7 cellular contexts compared by ENCODE assay signal in the genomic region with DNA sequence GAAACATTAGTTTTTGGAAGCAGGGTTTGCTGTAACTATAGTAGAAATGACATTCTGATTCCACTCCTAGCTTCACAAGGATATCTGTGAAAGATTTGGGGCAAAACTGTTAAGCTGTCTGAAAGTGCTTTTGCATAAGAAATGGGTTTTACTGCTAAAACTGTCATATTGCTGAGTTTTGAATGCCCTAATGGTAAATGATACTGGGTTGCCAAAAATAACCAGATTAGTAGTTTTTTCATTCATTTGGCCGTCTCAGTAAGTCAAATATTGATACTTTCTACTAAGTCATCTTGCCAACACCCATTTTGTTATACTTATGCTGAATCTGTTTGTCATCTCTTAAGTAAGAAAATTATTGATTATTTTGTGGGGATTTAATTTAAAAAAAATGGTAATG. TPM values are rescaled to one million over a fixed set of nuclear protein-coding genes. Genes with fewer than 3 reads are reported as not detected.
DNase-seq lines count a peak whose midpoint lies in the region; ATAC-seq and TF ChIP-seq lines count a peak whose summit lies in the region.

No MANE protein-coding gene starts in this region.

- no peak for DNase-seq in GM23338 (ENCODE audit: low spot score)
- DNase-seq in natural killer cell treated with Interleukin-12 subunit alpha and Interleukin-12 subunit beta and Interleukin-15 and Interleukin-18, amount 100 ng/mL, for 72 hours (ENCODE audit: low spot score) = no peak
- no peak for DNase-seq in GM13976 (ENCODE audit: low spot score)
- DNase-seq in heart right ventricle = no peak

- H3K9ac ChIP-seq in OCI-LY1 (ENCODE audit: low read length) = peak overlapping the region; percentile 84

- H3K36me3 ChIP-seq in GM23338 (ENCODE audit: insufficient read depth) = no peaks in the 10 kb centered on the region
- H3K36me3 ChIP-seq in OCI-LY1 (ENCODE audit: insufficient read depth, low read length) = peaks cover 33% of the 10 kb centered on the region
- peaks cover 0 to 4% (median 0%) of the 10 kb centered on the region in 9 donors for H3K36me3 ChIP-seq in heart right ventricle

- in situ Hi-C loops in GM13976 (cut with MboI; ENCODE audit: low sequenced_read_pairs, unreplicated experiment) = loop anchor here (25.0 kb wide), 1 partner anchor 476 kb away; a partner anchor contains a TSS

- H3K79me2 ChIP-seq in GM23338 (replicated peaks; ENCODE audit: insufficient read depth) (no peaks in the 10 kb centered on the region), OCI-LY1 (ENCODE audit: insufficient read depth, low read length) (peaks cover 74% of the 10 kb centered on the region)

- intact Hi-C loops in heart right ventricle (cut with DNase I) = no loop called here

- H3K27me3 ChIP-seq in GM23338 (ENCODE audit: insufficient read depth) (no peaks in the 10 kb centered on the region), OCI-LY1 (ENCODE audit: insufficient read depth, low read length) (no peaks in the 10 kb centered on the region), heart right ventricle (no peaks in the 10 kb centered on the region)

- TF ChIP-seq CTCF in GM23338 (conservative IDR thresholded peaks at IDR 0.05; ENCODE audit: low read depth in 2 of 2) (no peak), OCI-LY1 (IDR thresholded peaks at IDR 0.05; ENCODE audit: low read length) (no peak), GM13976 (IDR thresholded peaks at IDR 0.05; ENCODE audit: borderline replicate concordance, control extremely low read depth, extremely low read depth, insufficient read depth, missing control alignments) (no peak), heart right ventricle (IDR thresholded peaks at IDR 0.05) (no peak)

- no peaks in the 10 kb centered on the region for H3K36me3 Mint-ChIP-seq in GM23338 (ENCODE audit: low read depth)
- H3K36me3 Mint-ChIP-seq in natural killer cell treated with Interleukin-12 subunit alpha and Interleukin-12 subunit beta and Interleukin-15 and Interleukin-18, amount 100 ng/mL, for 72 hours = peaks cover 43% of the 10 kb centered on the region

- H3K27me3 Mint-ChIP-seq in GM23338 (ENCODE audit: insufficient read depth, low read depth, poor library complexity) = no peaks in the 10 kb centered on the region
- no peaks in the 10 kb centered on the region for H3K27me3 Mint-ChIP-seq in natural killer cell treated with Interleukin-12 subunit alpha and Interleukin-12 subunit beta and Interleukin-15 and Interleukin-18, amount 100 ng/mL, for 72 hours

- no peak overlapping the region for H3K4me3 Mint-ChIP-seq in GM23338
- peak overlapping the region; percentile 83 for H3K4me3 Mint-ChIP-seq in natural killer cell treated with Interleukin-12 subunit alpha and Interleukin-12 subunit beta and Interleukin-15 and Interleukin-18, amount 100 ng/mL, for 72 hours

- WGBS in heart right ventricle, 2 donors = 58 to 80% methylated on average over 1 of the region's 1 CpG

- H3K9me2 ChIP-seq in GM23338 (ENCODE audit: insufficient read depth) (no peaks in the 10 kb centered on the region), OCI-LY1 (ENCODE audit: low read depth, low read length) (no peaks in the 10 kb centered on the region)

- 0 out of 2 replicates have a peak overlapping the region, but pooled peaks have one; percentile 9 for H2AFZ ChIP-seq in GM23338
- H2AFZ ChIP-seq in OCI-LY1 (ENCODE audit: low read length) = no peak overlapping the region

- H3K4me1 ChIP-seq in GM23338 (ENCODE audit: insufficient read depth) = no peaks in the 10 kb centered on the region
- H3K4me1 ChIP-seq in OCI-LY1 (ENCODE audit: insufficient read depth, low read length, severe bottlenecking) = peaks cover 79% of the 10 kb centered on the region
- H3K4me1 ChIP-seq in heart right ventricle = peaks cover 0 to 40% (median 0%) of the 10 kb centered on the region in 9 donors

- no peaks in the 10 kb centered on the region for H3K9me3 ChIP-seq in OCI-LY1 (ENCODE audit: low read length)
- no peaks in the 10 kb centered on the region for H3K9me3 ChIP-seq in heart right ventricle

- H3K4me1 Mint-ChIP-seq in GM23338 = peaks cover under 1% of the 10 kb centered on the region; the same call in 2 of the 3 replicates
- peaks cover 50 to 64% of the 10 kb centered on the region in 2 donors for H3K4me1 Mint-ChIP-seq in natural killer cell treated with Interleukin-12 subunit alpha and Interleukin-12 subunit beta and Interleukin-15 and Interleukin-18, amount 100 ng/mL, for 72 hours (ENCODE audit: low read depth in 2 of 2)

- H3K4me2 ChIP-seq in GM23338 (no peak overlapping the region), OCI-LY1 (ENCODE audit: low read length) (peak overlapping the region; percentile 86)

- H3K4me3 ChIP-seq in GM23338 (no peak overlapping the region), OCI-LY1 (ENCODE audit: low read depth, low read length, poor library complexity, severe bottlenecking) (peak overlapping the region; percentile 68), heart right ventricle (peak overlapping the region in 1 of 10 donors; percentile 62)

- no peaks in the 10 kb centered on the region for H3K9me3 Mint-ChIP-seq in GM23338
- peaks cover 6% of the 10 kb centered on the region for H3K9me3 Mint-ChIP-seq in natural killer cell treated with Interleukin-12 subunit alpha and Interleukin-12 subunit beta and Interleukin-15 and Interleukin-18, amount 100 ng/mL, for 72 hours

- peak; percentile 26 for ATAC-seq in GM18870 (IDR thresholded peaks at IDR 0.05; ENCODE audit: unreplicated experiment)
- no peak for ATAC-seq in GM23338
- no peak for ATAC-seq in natural killer cell treated with Interleukin-12 subunit alpha and Interleukin-12 subunit beta and Interleukin-15 and Interleukin-18, amount 100 ng/mL, for 72 hours
- no peak for ATAC-seq in heart right ventricle
- ATAC-seq in HG02852 (IDR thresholded peaks at IDR 0.05; ENCODE audit: unreplicated experiment) = no peak

- H3K27ac ChIP-seq in GM23338 (ENCODE audit: low read depth) = no peak overlapping the region
- peak overlapping the region; percentile 99 for H3K27ac ChIP-seq in OCI-LY1 (ENCODE audit: low read depth, low read length, poor library complexity, severe bottlenecking)
- H3K27ac ChIP-seq in heart right ventricle = peak overlapping the region in 2 of 10 donors; percentile 58 to 95

- H3K27ac Mint-ChIP-seq in GM23338 = no peak overlapping the region
- peak overlapping the region; percentile 90 to 97 for H3K27ac Mint-ChIP-seq in natural killer cell treated with Interleukin-12 subunit alpha and Interleukin-12 subunit beta and Interleukin-15 and Interleukin-18, amount 100 ng/mL, for 72 hours

- H4K20me1 ChIP-seq in GM23338 (replicated peaks; ENCODE audit: insufficient read depth) (no peaks in the 10 kb centered on the region), OCI-LY1 (ENCODE audit: insufficient read depth, low read length) (no peaks in the 10 kb centered on the region)

- H3F3A ChIP-seq in GM23338 (replicated peaks; ENCODE audit: low read depth) = no peaks in the 10 kb centered on the region
- H3F3A ChIP-seq in OCI-LY1 (ENCODE audit: insufficient read depth, low read length) = peaks cover 15% of the 10 kb centered on the region; the same call in 1 of the 2 replicates

TF ChIP-seq in GM23338, 12 proteins besides CTCF, POLR2A, EP300 and RAD21 (continues in another document):
- no peak for TF ChIP-seq CREB1 (CRISPR knock-in tag; IDR thresholded peaks at IDR 0.05; ENCODE audit: low read depth)
- no peak for TF ChIP-seq STAT1 (IDR thresholded peaks at IDR 0.05; ENCODE audit: unreplicated experiment)
- no peak for TF ChIP-seq EZH2 (IDR thresholded peaks at IDR 0.05; ENCODE audit: low read depth, unreplicated experiment)
- TF ChIP-seq ZNF331 (CRISPR knock-in tag; IDR thresholded peaks at IDR 0.05; ENCODE audit: low read depth) = no peak
- no peak for TF ChIP-seq JUNB (IDR thresholded peaks at IDR 0.05; ENCODE audit: unreplicated experiment)
- TF ChIP-seq, protein P1, sequence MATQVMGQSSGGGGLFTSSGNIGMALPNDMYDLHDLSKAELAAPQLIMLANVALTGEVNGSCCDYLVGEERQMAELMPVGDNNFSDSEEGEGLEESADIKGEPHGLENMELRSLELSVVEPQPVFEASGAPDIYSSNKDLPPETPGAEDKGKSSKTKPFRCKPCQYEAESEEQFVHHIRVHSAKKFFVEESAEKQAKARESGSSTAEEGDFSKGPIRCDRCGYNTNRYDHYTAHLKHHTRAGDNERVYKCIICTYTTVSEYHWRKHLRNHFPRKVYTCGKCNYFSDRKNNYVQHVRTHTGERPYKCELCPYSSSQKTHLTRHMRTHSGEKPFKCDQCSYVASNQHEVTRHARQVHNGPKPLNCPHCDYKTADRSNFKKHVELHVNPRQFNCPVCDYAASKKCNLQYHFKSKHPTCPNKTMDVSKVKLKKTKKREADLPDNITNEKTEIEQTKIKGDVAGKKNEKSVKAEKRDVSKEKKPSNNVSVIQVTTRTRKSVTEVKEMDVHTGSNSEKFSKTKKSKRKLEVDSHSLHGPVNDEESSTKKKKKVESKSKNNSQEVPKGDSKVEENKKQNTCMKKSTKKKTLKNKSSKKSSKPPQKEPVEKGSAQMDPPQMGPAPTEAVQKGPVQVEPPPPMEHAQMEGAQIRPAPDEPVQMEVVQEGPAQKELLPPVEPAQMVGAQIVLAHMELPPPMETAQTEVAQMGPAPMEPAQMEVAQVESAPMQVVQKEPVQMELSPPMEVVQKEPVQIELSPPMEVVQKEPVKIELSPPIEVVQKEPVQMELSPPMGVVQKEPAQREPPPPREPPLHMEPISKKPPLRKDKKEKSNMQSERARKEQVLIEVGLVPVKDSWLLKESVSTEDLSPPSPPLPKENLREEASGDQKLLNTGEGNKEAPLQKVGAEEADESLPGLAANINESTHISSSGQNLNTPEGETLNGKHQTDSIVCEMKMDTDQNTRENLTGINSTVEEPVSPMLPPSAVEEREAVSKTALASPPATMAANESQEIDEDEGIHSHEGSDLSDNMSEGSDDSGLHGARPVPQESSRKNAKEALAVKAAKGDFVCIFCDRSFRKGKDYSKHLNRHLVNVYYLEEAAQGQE (IDR thresholded peaks at IDR 0.05; ENCODE audit: unreplicated experiment) = no peak
- TF ChIP-seq NANOG (IDR thresholded peaks at IDR 0.05; ENCODE audit: borderline replicate concordance) = no peak
- no peak for TF ChIP-seq EZH2phosphoT487 (IDR thresholded peaks at IDR 0.05; ENCODE audit: unreplicated experiment)
- no peak for TF ChIP-seq POLR2AphosphoS5 (IDR thresholded peaks at IDR 0.05; ENCODE audit: low read depth)

RNA-seq across cellular contexts. Expression of a gene that starts 0.4 kb away (rescaled TPM):
- 0.10 TPM in 1 of 2 replicates, not detected in the other for total RNA-seq in GM23338 (2014; rRNA removed; shearing (Covaris generic))
- polyA plus RNA-seq in GM23338 (2016; fragmentation: Nextera tagmentation; extraction: Ambion mirVana) (0.43 and 0.52 TPM in 2 replicates), heart right ventricle (1 to 10 TPM; 1.0 to 1.4 TPM)
- 100 to 1,000 TPM; 334 to 761 TPM for total RNA-seq in natural killer cell treated with Interleukin-12 subunit alpha and Interleukin-12 subunit beta and Interleukin-15 and Interleukin-18, amount 100 ng/mL, for 72 hours
- 10 to 100 TPM in 2 of 10 donors, 1 to 10 TPM in 8; 2.4 to 62.7 (median 5.6) TPM for total RNA-seq in heart right ventricle

Comparison
In these comparisons a context has a peak if more than half of its experiments do, and no peak if none do; other contexts are left out.
1. RNA of a gene that starts 0.4 kb away (total RNA-seq): 334 to 761 TPM in natural killer cell treated with Interleukin-12 subunit alpha and Interleukin-12 subunit beta and Interleukin-15 and Interleukin-18, amount 100 ng/mL, for 72 hours; 2.4 to 62.7 TPM in heart right ventricle and 0.10 TPM in GM23338; every median in the first group is over 4 times any median in the second.